ENCODE assay signal across 1 cellular context in genomic region chr17:32302860-32303649, GRCh38.
TF ChIP-seq lines count a peak whose summit lies in the region.

No MANE protein-coding gene starts in this region.

TF ChIP-seq in HepG2, 621 proteins besides CTCF, POLR2A, EP300 and RAD21 (continued from another document and continues in another):
- TF ChIP-seq ZBTB4 (CRISPR knock-in tag; IDR thresholded peaks at IDR 0.05; ENCODE audit: borderline replicate concordance), result peak; percentile 83; the same call in 1 of the 2 replicates
- no peak for TF ChIP-seq ZFP36L1 (CRISPR knock-in tag; IDR thresholded peaks at IDR 0.05)
- TF ChIP-seq TCF7L2 (IDR thresholded peaks at IDR 0.05; ENCODE audit: low read depth, low read length), result peak; percentile 57; the same call in 1 of the 2 replicates
- TF ChIP-seq KAT2B (IDR thresholded peaks at IDR 0.05; ENCODE audit: borderline replicate concordance, low read depth, low read length), result no peak
- TF ChIP-seq SOX5 (CRISPR knock-in tag; IDR thresholded peaks at IDR 0.05; ENCODE audit: borderline replicate concordance), result peak; percentile 75; the same call in 1 of the 2 replicates
- TF ChIP-seq REXO4 (CRISPR knock-in tag; IDR thresholded peaks at IDR 0.05; ENCODE audit: borderline replicate concordance), result no peak
- TF ChIP-seq GMEB1 (CRISPR knock-in tag; IDR thresholded peaks at IDR 0.05; ENCODE audit: borderline replicate concordance), result no peak
- TF ChIP-seq TOE1 (CRISPR knock-in tag; IDR thresholded peaks at IDR 0.05), result no peak
- 0 out of 2 replicates have a peak, but pooled peaks have one; percentile 42 for TF ChIP-seq MIER2 (CRISPR knock-in tag; IDR thresholded peaks at IDR 0.05)
- TF ChIP-seq ZNF563 (CRISPR knock-in tag; IDR thresholded peaks at IDR 0.05), result 0 out of 2 replicates have a peak, but pooled peaks have one; percentile 33
- TF ChIP-seq HOMEZ (CRISPR knock-in tag; IDR thresholded peaks at IDR 0.05; ENCODE audit: low read depth), result 0 out of 2 replicates have a peak, but pooled peaks have one; percentile 25
- TF ChIP-seq ZNF891 (CRISPR knock-in tag; IDR thresholded peaks at IDR 0.05), result peak; percentile 58; the same call in 1 of the 2 replicates
- TF ChIP-seq ZNF318 (CRISPR knock-in tag; IDR thresholded peaks at IDR 0.05), result no peak
- no peak for TF ChIP-seq ZBTB44 (CRISPR knock-in tag; IDR thresholded peaks at IDR 0.05)
- TF ChIP-seq THAP9 (CRISPR knock-in tag; IDR thresholded peaks at IDR 0.05; ENCODE audit: borderline replicate concordance), result peak; percentile 53; the same call in 1 of the 2 replicates
- peak; percentile 78 for TF ChIP-seq XRCC5 (optimal IDR thresholded peaks at IDR 0.05; ENCODE audit: low read length)
- peak; percentile 76 for TF ChIP-seq ZBTB37 (CRISPR knock-in tag; IDR thresholded peaks at IDR 0.05)
- TF ChIP-seq ZNF549 (CRISPR knock-in tag; IDR thresholded peaks at IDR 0.05), result 0 out of 2 replicates have a peak, but pooled peaks have one; percentile 58
- TF ChIP-seq ZNF276 (CRISPR knock-in tag; IDR thresholded peaks at IDR 0.05; ENCODE audit: low read depth), result no peak
- TF ChIP-seq ZFY (CRISPR knock-in tag; IDR thresholded peaks at IDR 0.05), result 0 out of 2 replicates have a peak, but pooled peaks have one; percentile 24
- TF ChIP-seq ZBTB43 (CRISPR knock-in tag; conservative IDR thresholded peaks at IDR 0.05), result 0 out of 2 replicates have a peak, but pooled peaks have one; percentile 25
